Comparison of ENCODE assay signal across 12 cellular contexts in the genomic region with DNA sequence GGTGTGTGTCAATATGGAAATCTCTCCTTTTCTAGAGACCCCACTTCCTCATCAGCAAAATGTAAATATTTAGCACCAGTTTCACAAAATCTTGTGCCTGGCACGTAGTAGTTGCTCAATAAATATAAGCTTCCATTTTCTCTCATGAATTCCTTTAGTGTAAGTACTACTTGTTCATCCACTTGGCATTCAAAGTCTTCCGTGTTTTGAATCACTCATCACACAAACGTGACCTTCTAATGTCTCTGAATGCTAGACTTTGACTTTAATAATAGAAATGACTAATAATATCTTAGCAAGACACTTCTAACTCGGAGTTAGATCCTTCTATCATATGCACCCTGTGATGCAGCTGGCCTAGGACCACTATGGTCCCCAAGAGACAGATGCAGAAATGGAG.
DNase-seq lines count a peak whose midpoint lies in the region; ATAC-seq and TF ChIP-seq lines count a peak whose summit lies in the region.
"Had no signal": no experiment of that assay in that cellular context is flagged by ENCODE, and none has a peak within 500 bp of the region (broad histone marks: within the 10 kb centered on the region; RNA-seq: fewer than 3 reads in every experiment).

No MANE protein-coding gene starts in this region.

- no peak overlapping the region for H3K27ac Mint-ChIP-seq in GM23338

- peak overlapping the region; percentile 98 for H3K14ac ChIP-seq in trophoblast cell (ENCODE audit: low read length)

- H3K4me3 ChIP-seq in BLaER1, result no peak overlapping the region
- no peak overlapping the region for H3K4me3 ChIP-seq in fibroblast of mammary gland (ENCODE audit: control insufficient read depth, low read depth, low read length)
- H3K4me3 ChIP-seq in trophoblast cell (ENCODE audit: low read depth, low read length), result no peak overlapping the region
- H3K4me3 ChIP-seq in GM23338, result no peak overlapping the region

- H3K4me3 Mint-ChIP-seq in GM23338, result no peak overlapping the region

- H3K27me3 Mint-ChIP-seq in GM23338 (ENCODE audit: insufficient read depth, low read depth, poor library complexity), result peaks cover 4% of the 10 kb centered on the region
- H3K27me3 Mint-ChIP-seq: CD8-positive, alpha-beta memory T cell had no signal

- peak overlapping the region; percentile 67 for H2AFZ ChIP-seq in trophoblast cell (ENCODE audit: insufficient read depth, low read length, poor library complexity)
- H2AFZ ChIP-seq in GM23338, result no peak overlapping the region
- H2AFZ ChIP-seq: parathyroid adenoma had no signal

- no peaks in the 10 kb centered on the region for H3K9me2 ChIP-seq in GM23338 (ENCODE audit: insufficient read depth)

- H3F3A ChIP-seq in GM23338 (replicated peaks; ENCODE audit: low read depth), result no peaks in the 10 kb centered on the region

- H3K79me1 ChIP-seq in trophoblast cell (ENCODE audit: low read length), result peaks cover 32% of the 10 kb centered on the region

- peak overlapping the region; percentile 100 for H4K91ac ChIP-seq in trophoblast cell (ENCODE audit: low read depth, low read length)

- no peaks in the 10 kb centered on the region; the same call in 2 of the 3 replicates for H3K4me1 Mint-ChIP-seq in GM23338

- no peak for TF ChIP-seq CTCF in fibroblast of mammary gland (conservative IDR thresholded peaks at IDR 0.05; ENCODE audit: control insufficient read depth, insufficient read depth, low read depth, low read length)
- TF ChIP-seq CTCF in GM23338 (conservative IDR thresholded peaks at IDR 0.05; ENCODE audit: low read depth in 2 of 2), result no peak

- peak overlapping the region; percentile 97 for H2BK5ac ChIP-seq in trophoblast cell (ENCODE audit: low read depth, low read length, poor library complexity)

- H3K9me3 ChIP-seq in BLaER1, result no peaks in the 10 kb centered on the region
- no peaks in the 10 kb centered on the region for H3K9me3 ChIP-seq in KOPT-K1 (ENCODE audit: insufficient read depth, low read length, poor library complexity, severe bottlenecking)
- no peaks in the 10 kb centered on the region for H3K9me3 ChIP-seq in trophoblast cell (ENCODE audit: insufficient read depth, low read depth, low read length)

- H3K4ac ChIP-seq in trophoblast cell (ENCODE audit: low read depth, low read length), result peak overlapping the region; percentile 90

- H3K9me3 Mint-ChIP-seq in GM23338, result no peaks in the 10 kb centered on the region
- H3K9me3 Mint-ChIP-seq: CD8-positive, alpha-beta memory T cell had no signal

- no peak overlapping the region for H3K23ac ChIP-seq in trophoblast cell (ENCODE audit: low read length)

- H3K27me3 ChIP-seq in BLaER1, result no peaks in the 10 kb centered on the region
- no peaks in the 10 kb centered on the region for H3K27me3 ChIP-seq in trophoblast cell (ENCODE audit: insufficient read depth, low read length)
- H3K27me3 ChIP-seq in GM23338 (ENCODE audit: insufficient read depth), result no peaks in the 10 kb centered on the region

- H3K4me1 ChIP-seq in BLaER1 (peaks cover 62% of the 10 kb centered on the region), trophoblast cell (ENCODE audit: control insufficient read depth in 1 of 2, insufficient read depth in 2 of 2, low read length in 2 of 2) (peaks cover 9 to 10% of the 10 kb centered on the region in 2 experiments), GM23338 (ENCODE audit: insufficient read depth) (no peaks in the 10 kb centered on the region)
- H3K4me1 ChIP-seq: parathyroid adenoma had no signal

- no peak overlapping the region for H4K12ac ChIP-seq in trophoblast cell (ENCODE audit: low read depth, low read length)

- H4K20me1 ChIP-seq in BLaER1 (no peaks in the 10 kb centered on the region), GM23338 (replicated peaks; ENCODE audit: insufficient read depth) (no peaks in the 10 kb centered on the region)

- no peaks in the 10 kb centered on the region for H3K36me3 Mint-ChIP-seq in GM23338 (ENCODE audit: low read depth)
- H3K36me3 Mint-ChIP-seq: CD8-positive, alpha-beta memory T cell had no signal

- peak overlapping the region; percentile 79 for H4K8ac ChIP-seq in trophoblast cell (ENCODE audit: low read depth, low read length)

- H3K79me2 ChIP-seq in trophoblast cell (ENCODE audit: control insufficient read depth, insufficient read depth, low read length, poor library complexity), result peaks cover 4% of the 10 kb centered on the region
- H3K79me2 ChIP-seq in GM23338 (replicated peaks; ENCODE audit: insufficient read depth), result no peaks in the 10 kb centered on the region
- H3K79me2 ChIP-seq: parathyroid adenoma had no signal

- peak overlapping the region; percentile 98 for H2AK5ac ChIP-seq in trophoblast cell (ENCODE audit: low read length)

- no CpG with 5 or more reads among the region's 4 CpGs for WGBS in trophoblast cell (ENCODE audit: extremely low coverage, insufficient coverage, insufficient read length)

- DNase-seq in fibroblast of mammary gland (ENCODE audit: low read depth), result peak; percentile 90
- DNase-seq in trophoblast cell, result peak in 1 of 2 donors; percentile 52
- DNase-seq in kidney glomerular epithelial cell (lab: John Stamatoyannopoulos, UW), result no peak
- no peak for DNase-seq in GM23338 (ENCODE audit: low spot score)
- no peak for DNase-seq in activated CD4-positive, alpha-beta T cell treated with anti-CD3 and anti-CD28 coated beads, Interleukin-2, amount 50 U/mL, for 1 hour
- DNase-seq: activated CD4-positive, alpha-beta T cell treated with anti-CD3 and anti-CD28 coated beads, Interleukin-2, amount 50 U/mL, for 48 hours; CD8-positive, alpha-beta memory T cell; SHP77 treated with DMSO at 0.1 percent for 48 hours had no signal

- H3K9ac ChIP-seq in BLaER1 (no peak overlapping the region), trophoblast cell (ENCODE audit: low read length) (no peak overlapping the region)
- H3K9ac ChIP-seq: parathyroid adenoma had no signal

- H3K27ac ChIP-seq in BLaER1, result no peak overlapping the region
- H3K27ac ChIP-seq in KOPT-K1 (ENCODE audit: low read depth, low read length, poor library complexity, severe bottlenecking), result peak overlapping the region; percentile 89
- H3K27ac ChIP-seq in trophoblast cell (ENCODE audit: low read depth, low read length), result peak overlapping the region; percentile 92
- H3K27ac ChIP-seq in GM23338 (ENCODE audit: low read depth), result no peak overlapping the region
- H3K27ac ChIP-seq: parathyroid adenoma had no signal

- ATAC-seq in HG02938 (IDR thresholded peaks at IDR 0.05; ENCODE audit: unreplicated experiment), result no peak
- ATAC-seq in GM23338, result no peak

- H3K4me2 ChIP-seq in BLaER1 (peak overlapping the region; percentile 76), trophoblast cell (ENCODE audit: low read length) (no peak overlapping the region), GM23338 (no peak overlapping the region)

- peak overlapping the region; percentile 98 for H3K18ac ChIP-seq in trophoblast cell (ENCODE audit: low read length)

- H2BK120ac ChIP-seq in trophoblast cell (ENCODE audit: insufficient read depth, low read length, poor library complexity), result peak overlapping the region; percentile 99

- H2BK12ac ChIP-seq in trophoblast cell (ENCODE audit: low read length), result peak overlapping the region; percentile 100

- H3K36me3 ChIP-seq in BLaER1 (no peaks in the 10 kb centered on the region), KOPT-K1 (ENCODE audit: insufficient read depth, low read length) (no peaks in the 10 kb centered on the region), trophoblast cell (ENCODE audit: control insufficient read depth in 1 of 2, insufficient read depth in 2 of 2, low read length in 2 of 2) (no peaks in the 10 kb centered on the region), GM23338 (ENCODE audit: insufficient read depth) (no peaks in the 10 kb centered on the region)

TF ChIP-seq in GM23338, 12 proteins besides CTCF, POLR2A, EP300 and RAD21 (continues in another document):
- TF ChIP-seq POLR2AphosphoS5 (IDR thresholded peaks at IDR 0.05; ENCODE audit: low read depth) (no peak), STAT1 (IDR thresholded peaks at IDR 0.05; ENCODE audit: unreplicated experiment) (no peak), CREB1 (CRISPR knock-in tag; IDR thresholded peaks at IDR 0.05; ENCODE audit: low read depth) (no peak), ZNF114 (CRISPR knock-in tag; IDR thresholded peaks at IDR 0.05) (no peak), NANOG (IDR thresholded peaks at IDR 0.05; ENCODE audit: borderline replicate concordance) (no peak), ZNF331 (CRISPR knock-in tag; IDR thresholded peaks at IDR 0.05; ENCODE audit: low read depth) (no peak)
- TF ChIP-seq, protein P1, sequence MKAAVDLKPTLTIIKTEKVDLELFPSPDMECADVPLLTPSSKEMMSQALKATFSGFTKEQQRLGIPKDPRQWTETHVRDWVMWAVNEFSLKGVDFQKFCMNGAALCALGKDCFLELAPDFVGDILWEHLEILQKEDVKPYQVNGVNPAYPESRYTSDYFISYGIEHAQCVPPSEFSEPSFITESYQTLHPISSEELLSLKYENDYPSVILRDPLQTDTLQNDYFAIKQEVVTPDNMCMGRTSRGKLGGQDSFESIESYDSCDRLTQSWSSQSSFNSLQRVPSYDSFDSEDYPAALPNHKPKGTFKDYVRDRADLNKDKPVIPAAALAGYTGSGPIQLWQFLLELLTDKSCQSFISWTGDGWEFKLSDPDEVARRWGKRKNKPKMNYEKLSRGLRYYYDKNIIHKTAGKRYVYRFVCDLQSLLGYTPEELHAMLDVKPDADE (IDR thresholded peaks at IDR 0.05), result no peak

Comparison
In these comparisons a context has a peak if more than half of its experiments do, and no peak if none do; other contexts are left out.
1. H3K27ac ChIP-seq: peak in KOPT-K1 (single experiment) and trophoblast cell (single experiment); none in BLaER1 (single experiment) and GM23338 (single experiment).